ENCODE assay signal across 14 cellular contexts in the genomic region with DNA sequence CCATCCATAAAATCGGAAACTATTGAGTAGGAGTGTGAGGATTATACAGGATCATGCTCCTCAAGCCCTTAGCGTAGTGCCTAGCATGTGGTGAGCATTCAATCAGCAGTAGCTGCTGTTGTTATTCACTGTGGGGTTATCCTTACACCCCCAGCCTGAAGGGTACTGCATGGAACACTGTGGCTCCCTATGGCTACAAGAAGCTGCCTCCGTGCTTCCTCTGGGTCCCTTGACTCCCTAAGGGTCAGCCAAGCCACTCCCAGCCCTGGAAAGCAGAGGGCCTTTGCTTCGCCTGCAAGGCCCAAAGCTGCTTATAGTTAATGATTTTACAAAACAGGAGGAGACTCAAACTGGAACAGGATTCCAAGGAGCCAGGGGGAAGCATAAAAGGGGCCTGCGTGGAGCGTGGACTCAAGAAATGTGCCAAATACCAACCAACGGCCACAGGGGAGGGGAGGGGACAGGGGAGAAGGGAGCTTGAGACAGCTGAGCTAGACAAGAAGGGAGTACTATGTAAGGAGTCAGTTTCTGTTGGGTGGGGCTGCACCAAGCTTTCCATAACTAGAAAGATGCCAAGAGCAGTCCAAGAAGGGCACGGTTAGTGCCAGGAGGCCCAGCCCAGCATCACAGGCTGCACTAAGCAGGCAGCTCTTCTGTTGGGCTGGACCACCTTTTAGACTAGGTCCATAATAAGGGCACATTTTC. TPM values are rescaled to one million over a fixed set of nuclear protein-coding genes. Genes with fewer than 3 reads are reported as not detected.
DNase-seq lines count a peak whose midpoint lies in the region; ATAC-seq, FAIRE-seq and TF ChIP-seq lines count a peak whose summit lies in the region.
"Had no signal": no experiment of that assay in that cellular context is flagged by ENCODE, and none has a peak within 500 bp of the region (broad histone marks: within the 10 kb centered on the region; RNA-seq: fewer than 3 reads in every experiment).

No MANE protein-coding gene starts in this region.

- no peak for FAIRE-seq in H54 (lab: Jason Lieb, UNC)
- FAIRE-seq: HTR-8/SVneo had no signal

- no peaks in the 10 kb centered on the region for H3K27me3 Mint-ChIP-seq in activated CD8-positive, alpha-beta T cell treated with anti-CD3 and anti-CD28 coated beads, Interleukin-2, amount 10 ng/mL, durations not matched to agents 7 days and 5 days (ENCODE audit: low read depth)

- H3K36me3 ChIP-seq in right atrium auricular region (no peaks in the 10 kb centered on the region), mucosa of descending colon (ENCODE audit: low read depth) (no peaks in the 10 kb centered on the region), tibial artery (no peaks in the 10 kb centered on the region)
- H3K36me3 ChIP-seq: lower lobe of right lung had no signal

- H3K27ac ChIP-seq in right atrium auricular region (no peak overlapping the region), tibial artery (peak overlapping the region; percentile 6 to 37)
- H3K27ac ChIP-seq: hepatocyte, lower lobe of right lung had no signal

- no peaks in the 10 kb centered on the region for H3K4me1 ChIP-seq in right atrium auricular region
- no peaks in the 10 kb centered on the region for H3K4me1 ChIP-seq in mucosa of descending colon (ENCODE audit: low read depth)
- H3K4me1 ChIP-seq in tibial artery = peaks cover 0 to 4% (median 3%) of the 10 kb centered on the region in 4 donors
- H3K4me1 ChIP-seq: lower lobe of right lung had no signal

- no peak for DNase-seq in left ventricle myocardium superior
- DNase-seq in right atrium auricular region (ENCODE audit: low spot score) = no peak
- no peak for DNase-seq in activated CD8-positive, alpha-beta T cell treated with anti-CD3 and anti-CD28 coated beads, Interleukin-2, amount 10 ng/mL, durations not matched to agents 7 days and 5 days
- no peak for DNase-seq in mucosa of descending colon
- no peak for DNase-seq in tibial artery
- no peak for DNase-seq in mucosa of gallbladder (ENCODE audit: low spot score)
- DNase-seq in H54 (ENCODE audit: insufficient read length, low spot score) = no peak
- DNase-seq in foreskin fibroblast = no peak
- DNase-seq: caudate nucleus, lower lobe of right lung, NCI-H1105, NCI-H526 had no signal

- no peaks in the 10 kb centered on the region for H3K27me3 ChIP-seq in right atrium auricular region
- no peaks in the 10 kb centered on the region for H3K27me3 ChIP-seq in tibial artery
- H3K27me3 ChIP-seq: hepatocyte had no signal

- TF ChIP-seq CTCF in right atrium auricular region (IDR thresholded peaks at IDR 0.05) (no peak), mucosa of descending colon (IDR thresholded peaks at IDR 0.05) (no peak), tibial artery (IDR thresholded peaks at IDR 0.05) (no peak), foreskin fibroblast (IDR thresholded peaks at IDR 0.05; ENCODE audit: low read depth, low read length) (no peak)

- no peaks in the 10 kb centered on the region for H3K9me3 Mint-ChIP-seq in activated CD8-positive, alpha-beta T cell treated with anti-CD3 and anti-CD28 coated beads, Interleukin-2, amount 10 ng/mL, durations not matched to agents 7 days and 5 days (ENCODE audit: insufficient read depth)

- H3K4me3 Mint-ChIP-seq in activated CD8-positive, alpha-beta T cell treated with anti-CD3 and anti-CD28 coated beads, Interleukin-2, amount 10 ng/mL, durations not matched to agents 7 days and 5 days = peak overlapping the region; percentile 78

- CTCF ChIA-PET in activated CD8-positive, alpha-beta T cell treated with anti-CD3 and anti-CD28 coated beads, Interleukin-2, amount 10 ng/mL, durations not matched to agents 7 days and 5 days (lab: Charles Lee) = interaction anchor here (0.8 to 3.1 kb wide), 7 partner anchors 13 to 77 kb away, joined by 3 to 17 read pairs (median 4); partner anchors contain the start of gene SEPTIN6

- H3K9me3 ChIP-seq in right atrium auricular region = no peaks in the 10 kb centered on the region
- no peaks in the 10 kb centered on the region for H3K9me3 ChIP-seq in mucosa of descending colon
- no peaks in the 10 kb centered on the region for H3K9me3 ChIP-seq in tibial artery
- H3K9me3 ChIP-seq: lower lobe of right lung had no signal

- peaks cover 55% of the 10 kb centered on the region for H3K4me1 Mint-ChIP-seq in activated CD8-positive, alpha-beta T cell treated with anti-CD3 and anti-CD28 coated beads, Interleukin-2, amount 10 ng/mL, durations not matched to agents 7 days and 5 days (ENCODE audit: low read depth)

- peaks cover 45% of the 10 kb centered on the region for H3K36me3 Mint-ChIP-seq in activated CD8-positive, alpha-beta T cell treated with anti-CD3 and anti-CD28 coated beads, Interleukin-2, amount 10 ng/mL, durations not matched to agents 7 days and 5 days (ENCODE audit: low read depth)

- ATAC-seq in left ventricle myocardium superior = peak; percentile 40
- ATAC-seq in activated CD8-positive, alpha-beta T cell treated with anti-CD3 and anti-CD28 coated beads, Interleukin-2, amount 10 ng/mL, durations not matched to agents 7 days and 5 days = no peak
- ATAC-seq in mucosa of descending colon = peak; percentile 17
- ATAC-seq: lower lobe of right lung had no signal

- H3K27ac Mint-ChIP-seq in activated CD8-positive, alpha-beta T cell treated with anti-CD3 and anti-CD28 coated beads, Interleukin-2, amount 10 ng/mL, durations not matched to agents 7 days and 5 days = peak overlapping the region; percentile 92

- no peak for TF ChIP-seq POLR2A in H54 (IDR thresholded peaks at IDR 0.05; ENCODE audit: low read depth, low read length)

- POLR2A ChIA-PET in activated CD8-positive, alpha-beta T cell treated with anti-CD3 and anti-CD28 coated beads, Interleukin-2, amount 10 ng/mL, durations not matched to agents 7 days and 5 days (lab: Charles Lee) = interaction anchor here (0.7 to 7.1 kb wide), 4 partner anchors 9 to 17 kb away, joined by 3 to 198 read pairs (median 10); partner anchors contain the start of gene SEPTIN6

- no peak overlapping the region for H3K4me3 ChIP-seq in right atrium auricular region
- no peak overlapping the region for H3K4me3 ChIP-seq in mucosa of descending colon
- no peak overlapping the region for H3K4me3 ChIP-seq in tibial artery
- no peak overlapping the region for H3K4me3 ChIP-seq in foreskin fibroblast (ENCODE audit: low read depth in 1 of 2, low read length in 2 of 2)
- H3K4me3 ChIP-seq: hepatocyte, lower lobe of right lung had no signal

- intact Hi-C loops in left ventricle myocardium superior (cut with micrococcal nuclease) (no loop called here), mucosa of descending colon (cut with DNase I, micrococcal nuclease) (no loop called here), tibial artery (cut with DNase I; ENCODE audit: low total_unique reads) (no loop called here)

RNA-seq across cellular contexts. Expression of gene SEPTIN6, which starts 15.9 kb away (rescaled TPM):
- 7.6 TPM for total RNA-seq in left ventricle myocardium superior
- 10 to 100 TPM; 14.1 to 16.4 TPM for total RNA-seq in right atrium auricular region
- total RNA-seq in activated CD8-positive, alpha-beta T cell treated with anti-CD3 and anti-CD28 coated beads, Interleukin-2, amount 10 ng/mL, durations not matched to agents 7 days and 5 days = 100 to 1,000 TPM; 303 to 312 TPM
- total RNA-seq in mucosa of descending colon = 10 to 100 TPM; 10.6 to 58.1 (median 14.5) TPM
- total RNA-seq in mucosa of gallbladder = 36.3 TPM

Comparison
In these comparisons a context has a peak if more than half of its experiments do, and no peak if none do; other contexts are left out.
1. H3K27ac ChIP-seq: peak in tibial artery (2 of 2); none in right atrium auricular region (0 of 2).